Comparison of ENCODE assay signal across 8 cellular contexts in genomic region chr10:99659031-99659867, GRCh38. TPM values are rescaled to one million over a fixed set of nuclear protein-coding genes. Genes with fewer than 3 reads are reported as not detected.
DNase-seq lines count a peak whose midpoint lies in the region; ATAC-seq and TF ChIP-seq lines count a peak whose summit lies in the region.

A gene with protein sequence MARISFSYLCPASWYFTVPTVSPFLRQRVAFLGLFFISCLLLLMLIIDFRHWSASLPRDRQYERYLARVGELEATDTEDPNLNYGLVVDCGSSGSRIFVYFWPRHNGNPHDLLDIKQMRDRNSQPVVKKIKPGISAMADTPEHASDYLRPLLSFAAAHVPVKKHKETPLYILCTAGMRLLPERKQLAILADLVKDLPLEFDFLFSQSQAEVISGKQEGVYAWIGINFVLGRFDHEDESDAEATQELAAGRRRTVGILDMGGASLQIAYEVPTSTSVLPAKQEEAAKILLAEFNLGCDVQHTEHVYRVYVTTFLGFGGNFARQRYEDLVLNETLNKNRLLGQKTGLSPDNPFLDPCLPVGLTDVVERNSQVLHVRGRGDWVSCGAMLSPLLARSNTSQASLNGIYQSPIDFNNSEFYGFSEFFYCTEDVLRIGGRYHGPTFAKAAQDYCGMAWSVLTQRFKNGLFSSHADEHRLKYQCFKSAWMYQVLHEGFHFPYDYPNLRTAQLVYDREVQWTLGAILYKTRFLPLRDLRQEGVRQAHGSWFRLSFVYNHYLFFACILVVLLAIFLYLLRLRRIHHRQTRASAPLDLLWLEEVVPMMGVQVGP (plus strand): TSS chr10:99659509. CDS start chr10:99659957, 448 bp downstream.

- H3K36me3 Mint-ChIP-seq in progenitor cell of endocrine pancreas (ENCODE audit: insufficient read depth) = peaks cover 8% of the 10 kb centered on the region

- H3K36me3 ChIP-seq in left ventricle myocardium inferior = no peaks in the 10 kb centered on the region
- no peaks in the 10 kb centered on the region for H3K36me3 ChIP-seq in urinary bladder (ENCODE audit: insufficient read depth)

- peak within 1 kb of the TSS; percentile 89 for H3K27ac Mint-ChIP-seq in progenitor cell of endocrine pancreas

- peak; percentile 98 for DNase-seq in GM13977 (ENCODE audit: low spot score)
- DNase-seq in NCI-H146 treated with DMSO at 0.1 percent for 48 hours (lab: John Stamatoyannopoulos, UW; ENCODE audit: unreplicated experiment) = peak; percentile 92
- DNase-seq in T-helper 1 cell = peak; percentile 73 to 95 (median 78)
- DNase-seq in amygdala (lab: John Stamatoyannopoulos, UW) = peak; percentile 37 to 95 (median 83)
- peak; percentile 95 for DNase-seq in left ventricle myocardium inferior
- peak; percentile 92 for DNase-seq in progenitor cell of endocrine pancreas (ENCODE audit: low spot score, unreplicated experiment)

- peak; percentile 99 for ATAC-seq in HG02870 (IDR thresholded peaks at IDR 0.05; ENCODE audit: unreplicated experiment)

- no peaks in the 10 kb centered on the region for H3K9me3 ChIP-seq in left ventricle myocardium inferior (replicated peaks)

- H3K4me3 ChIP-seq in left ventricle myocardium inferior (peak within 1 kb of the TSS; percentile 78), urinary bladder (ENCODE audit: low read depth, low read length) (peak within 1 kb of the TSS; percentile 72)

- intact Hi-C loops in left ventricle myocardium inferior (cut with micrococcal nuclease) = no loop called here

- under 1% methylated on average over 71 of the region's 71 CpGs for WGBS in urinary bladder

- peaks cover 19% of the 10 kb centered on the region for H3K27me3 Mint-ChIP-seq in progenitor cell of endocrine pancreas

- H3K27ac ChIP-seq in left ventricle myocardium inferior (replicated peaks) = peak within 1 kb of the TSS; percentile 49
- H3K27ac ChIP-seq in urinary bladder (ENCODE audit: low read depth) = peak within 1 kb of the TSS; percentile 45

- in situ Hi-C loops in GM13977 (cut with MboI; ENCODE audit: low pct_unique_long_range_greater_than_20kb, low sequenced_read_pairs, unreplicated experiment) = no loop called here

- H3K4me1 ChIP-seq in left ventricle myocardium inferior = peaks cover 30% of the 10 kb centered on the region
- H3K4me1 ChIP-seq in urinary bladder (ENCODE audit: insufficient read depth) = no peaks in the 10 kb centered on the region

- H3K27me3 ChIP-seq in left ventricle myocardium inferior (ENCODE audit: low read depth) = no peaks in the 10 kb centered on the region

- TF ChIP-seq CTCF in GM13977 (IDR thresholded peaks at IDR 0.05; ENCODE audit: extremely low read depth, insufficient read depth, missing control alignments) (no peak), left ventricle myocardium inferior (IDR thresholded peaks at IDR 0.05; ENCODE audit: borderline replicate concordance) (peak; percentile 62), progenitor cell of endocrine pancreas (IDR thresholded peaks at IDR 0.05; ENCODE audit: unreplicated experiment) (no peak)

- H3K4me3 Mint-ChIP-seq in progenitor cell of endocrine pancreas (ENCODE audit: low read depth) = peak within 1 kb of the TSS; percentile 83

- peaks cover 11% of the 10 kb centered on the region for H3K4me1 Mint-ChIP-seq in progenitor cell of endocrine pancreas (ENCODE audit: low read depth)

- no peaks in the 10 kb centered on the region for H3K9me3 Mint-ChIP-seq in progenitor cell of endocrine pancreas (ENCODE audit: low read depth)

RNA-seq across cellular contexts. Expression of the gene that starts here (rescaled TPM):
- total RNA-seq in left ventricle myocardium inferior (2.9 TPM), progenitor cell of endocrine pancreas (29.1 and 31.2 TPM in 2 replicates), urinary bladder (26.2 TPM)
- polyA plus RNA-seq in urinary bladder = 7.4 TPM

Comparison
In these comparisons a context has a peak if more than half of its experiments do, and no peak if none do; other contexts are left out.
1. Peak in every context shown above with its lines: DNase-seq, ATAC-seq, H3K4me3 ChIP-seq and H3K27ac ChIP-seq.